In genomic region chr20:61816606-61817005, GRCh38 we compare ENCODE assay signal across 29 cellular contexts.
"Had no signal": no experiment of that assay in that cellular context is flagged by ENCODE, and none has a peak within 500 bp of the region (broad histone marks: within the 10 kb centered on the region; RNA-seq: fewer than 3 reads in every experiment).

No MANE protein-coding gene starts in this region.

- H3K9me3 ChIP-seq: ascending aorta, breast epithelium, esophagus squamous epithelium, gastroesophageal sphincter had no signal

- H3K4me3 ChIP-seq: ascending aorta, breast epithelium, cardiac muscle cell, coronary artery, dorsolateral prefrontal cortex, esophagus squamous epithelium, gastroesophageal sphincter had no signal

- ATAC-seq: activated CD4-positive, alpha-beta T cell treated with anti-CD3 and anti-CD28 coated beads for 36 hours; activated naive CD4-positive, alpha-beta T cell treated with anti-CD3 and anti-CD28 coated beads, Interleukin-2, amount 50 U/mL, for 72 hours; activated T-cell treated with anti-CD3 and anti-CD28 coated beads, Interleukin-2, amount 50 U/mL, for 72 hours; effector memory CD8-positive, alpha-beta T cell; gastroesophageal sphincter had no signal

- H3K27ac ChIP-seq: ascending aorta, breast epithelium, cardiac muscle cell, coronary artery, dorsolateral prefrontal cortex, esophagus squamous epithelium, gastroesophageal sphincter had no signal

- H3K36me3 ChIP-seq: ascending aorta, breast epithelium, cardiac muscle cell, esophagus squamous epithelium, gastroesophageal sphincter had no signal

- DNase-seq: activated CD4-positive, alpha-beta memory T cell treated with anti-CD3 and anti-CD28 coated beads, Interleukin-2, amount 10 ng/mL, durations not matched to agents 7 days and 5 days; activated CD4-positive, alpha-beta T cell treated with anti-CD3 and anti-CD28 coated beads for 36 hours; activated CD4-positive, alpha-beta T cell treated with anti-CD3 and anti-CD28 coated beads, Interleukin-2, amount 10 ng/mL, durations not matched to agents 7 days and 5 days; activated CD4-positive, alpha-beta T cell treated with anti-CD3 and anti-CD28 coated beads, Interleukin-2, amount 50 U/mL, for 4 hours; activated CD4-positive, CD25-positive, alpha-beta regulatory T cell; activated CD4-positive, CD25-positive, alpha-beta regulatory T cell treated with anti-CD3 and anti-CD28 coated beads, Interleukin-2, amount 50 U/mL, for 72 hours; activated CD8-positive, alpha-beta memory T cell treated with anti-CD3 and anti-CD28 coated beads, Interleukin-2, amount 50 U/mL, for 48 hours; activated gamma-delta T cell; activated naive CD4-positive, alpha-beta T cell; activated naive CD4-positive, alpha-beta T cell treated with anti-CD3 and anti-CD28 coated beads, Interleukin-2, amount 10 ng/mL, durations not matched to agents 7 days and 5 days; activated naive CD8-positive, alpha-beta T cell treated with anti-CD3 and anti-CD28 coated beads, Interleukin-2, amount 10 ng/mL, durations not matched to agents 7 days and 5 days; activated T-cell treated with anti-CD3 and anti-CD28 coated beads for 4 hours; activated T-cell treated with anti-CD3 and anti-CD28 coated beads, Interleukin-2, amount 50 U/mL, for 24 hours; activated T-cell treated with anti-CD3 and anti-CD28 coated beads, Interleukin-2, amount 50 U/mL, for 72 hours; dorsolateral prefrontal cortex; effector CD4-positive, alpha-beta T cell; effector memory CD8-positive, alpha-beta T cell; esophagus squamous epithelium; foreskin melanocyte; T-helper 2 cell had no signal

- H3K4me3 Mint-ChIP-seq: activated CD4-positive, alpha-beta memory T cell treated with anti-CD3 and anti-CD28 coated beads, Interleukin-2, amount 10 ng/mL, durations not matched to agents 7 days and 5 days; activated CD4-positive, alpha-beta T cell treated with anti-CD3 and anti-CD28 coated beads for 36 hours; activated CD4-positive, alpha-beta T cell treated with anti-CD3 and anti-CD28 coated beads, Interleukin-2, amount 10 ng/mL, durations not matched to agents 7 days and 5 days; activated naive CD4-positive, alpha-beta T cell treated with anti-CD3 and anti-CD28 coated beads, Interleukin-2, amount 10 ng/mL, durations not matched to agents 7 days and 5 days; activated naive CD8-positive, alpha-beta T cell treated with anti-CD3 and anti-CD28 coated beads, Interleukin-2, amount 10 ng/mL, durations not matched to agents 7 days and 5 days; activated T-cell treated with anti-CD3 and anti-CD28 coated beads, Interleukin-2, amount 50 U/mL, for 24 hours; activated T-cell treated with anti-CD3 and anti-CD28 coated beads, Interleukin-2, amount 50 U/mL, for 72 hours; brain; central memory CD8-positive, alpha-beta T cell; dendritic cell treated with granulocyte-macrophage colony-stimulating factor and Interleukin-4, amounts not matched to agents 40 ng/mL and 50 ng/mL, for 4 days; effector memory CD8-positive, alpha-beta T cell had no signal

- H3K27ac Mint-ChIP-seq: activated CD4-positive, alpha-beta memory T cell treated with anti-CD3 and anti-CD28 coated beads, Interleukin-2, amount 10 ng/mL, durations not matched to agents 7 days and 5 days; activated CD4-positive, alpha-beta T cell treated with anti-CD3 and anti-CD28 coated beads for 36 hours; activated CD4-positive, alpha-beta T cell treated with anti-CD3 and anti-CD28 coated beads, Interleukin-2, amount 10 ng/mL, durations not matched to agents 7 days and 5 days; activated naive CD4-positive, alpha-beta T cell treated with anti-CD3 and anti-CD28 coated beads, Interleukin-2, amount 10 ng/mL, durations not matched to agents 7 days and 5 days; activated naive CD4-positive, alpha-beta T cell treated with anti-CD3 and anti-CD28 coated beads, Interleukin-2, amount 50 U/mL, for 72 hours; activated naive CD8-positive, alpha-beta T cell treated with anti-CD3 and anti-CD28 coated beads, Interleukin-2, amount 10 ng/mL, durations not matched to agents 7 days and 5 days; activated T-cell treated with anti-CD3 and anti-CD28 coated beads, Interleukin-2, amount 50 U/mL, for 24 hours; activated T-cell treated with anti-CD3 and anti-CD28 coated beads, Interleukin-2, amount 50 U/mL, for 72 hours; dendritic cell treated with granulocyte-macrophage colony-stimulating factor and Interleukin-4, amounts not matched to agents 40 ng/mL and 50 ng/mL, for 4 days; effector memory CD8-positive, alpha-beta T cell had no signal

- H3K9me3 Mint-ChIP-seq: activated CD4-positive, alpha-beta memory T cell treated with anti-CD3 and anti-CD28 coated beads, Interleukin-2, amount 10 ng/mL, durations not matched to agents 7 days and 5 days; activated CD4-positive, alpha-beta T cell treated with anti-CD3 and anti-CD28 coated beads, Interleukin-2, amount 10 ng/mL, durations not matched to agents 7 days and 5 days; activated naive CD4-positive, alpha-beta T cell treated with anti-CD3 and anti-CD28 coated beads, Interleukin-2, amount 10 ng/mL, durations not matched to agents 7 days and 5 days; activated naive CD4-positive, alpha-beta T cell treated with anti-CD3 and anti-CD28 coated beads, Interleukin-2, amount 50 U/mL, for 72 hours; activated naive CD8-positive, alpha-beta T cell treated with anti-CD3 and anti-CD28 coated beads, Interleukin-2, amount 10 ng/mL, durations not matched to agents 7 days and 5 days; activated T-cell treated with anti-CD3 and anti-CD28 coated beads, Interleukin-2, amount 50 U/mL, for 24 hours; activated T-cell treated with anti-CD3 and anti-CD28 coated beads, Interleukin-2, amount 50 U/mL, for 72 hours; brain; central memory CD8-positive, alpha-beta T cell; dendritic cell treated with granulocyte-macrophage colony-stimulating factor and Interleukin-4, amounts not matched to agents 40 ng/mL and 50 ng/mL, for 4 days; effector memory CD8-positive, alpha-beta T cell had no signal

- H3K27me3 ChIP-seq: ascending aorta, cardiac muscle cell, dorsolateral prefrontal cortex, esophagus squamous epithelium, gastroesophageal sphincter had no signal

- H3K4me1 Mint-ChIP-seq: activated CD4-positive, alpha-beta memory T cell treated with anti-CD3 and anti-CD28 coated beads, Interleukin-2, amount 10 ng/mL, durations not matched to agents 7 days and 5 days; activated CD4-positive, alpha-beta T cell treated with anti-CD3 and anti-CD28 coated beads for 36 hours; activated CD4-positive, alpha-beta T cell treated with anti-CD3 and anti-CD28 coated beads, Interleukin-2, amount 10 ng/mL, durations not matched to agents 7 days and 5 days; activated naive CD4-positive, alpha-beta T cell treated with anti-CD3 and anti-CD28 coated beads, Interleukin-2, amount 10 ng/mL, durations not matched to agents 7 days and 5 days; activated naive CD8-positive, alpha-beta T cell treated with anti-CD3 and anti-CD28 coated beads, Interleukin-2, amount 10 ng/mL, durations not matched to agents 7 days and 5 days; central memory CD8-positive, alpha-beta T cell had no signal

- H3K36me3 Mint-ChIP-seq: activated naive CD4-positive, alpha-beta T cell treated with anti-CD3 and anti-CD28 coated beads, Interleukin-2, amount 10 ng/mL, durations not matched to agents 7 days and 5 days; activated naive CD4-positive, alpha-beta T cell treated with anti-CD3 and anti-CD28 coated beads, Interleukin-2, amount 50 U/mL, for 72 hours; activated naive CD8-positive, alpha-beta T cell treated with anti-CD3 and anti-CD28 coated beads, Interleukin-2, amount 10 ng/mL, durations not matched to agents 7 days and 5 days; brain had no signal

- H3K4me1 ChIP-seq: ascending aorta, breast epithelium, esophagus squamous epithelium, gastroesophageal sphincter had no signal

- H3K27me3 Mint-ChIP-seq: activated CD4-positive, alpha-beta memory T cell treated with anti-CD3 and anti-CD28 coated beads, Interleukin-2, amount 10 ng/mL, durations not matched to agents 7 days and 5 days; activated CD4-positive, alpha-beta T cell treated with anti-CD3 and anti-CD28 coated beads for 36 hours; activated CD4-positive, alpha-beta T cell treated with anti-CD3 and anti-CD28 coated beads, Interleukin-2, amount 10 ng/mL, durations not matched to agents 7 days and 5 days; activated naive CD4-positive, alpha-beta T cell treated with anti-CD3 and anti-CD28 coated beads, Interleukin-2, amount 10 ng/mL, durations not matched to agents 7 days and 5 days; activated naive CD8-positive, alpha-beta T cell treated with anti-CD3 and anti-CD28 coated beads, Interleukin-2, amount 10 ng/mL, durations not matched to agents 7 days and 5 days; brain; dendritic cell treated with granulocyte-macrophage colony-stimulating factor and Interleukin-4, amounts not matched to agents 40 ng/mL and 50 ng/mL, for 4 days had no signal
